Comparison of ENCODE assay signal across 8 cellular contexts in genomic region chr18:80033181-80034067, GRCh38. TPM values are rescaled to one million over a fixed set of nuclear protein-coding genes. Genes with fewer than 3 reads are reported as not detected.
DNase-seq lines count a peak whose midpoint lies in the region; ATAC-seq and TF ChIP-seq lines count a peak whose summit lies in the region.

No MANE protein-coding gene starts in this region.

- peaks cover 21% of the 10 kb centered on the region for H3K4me1 Mint-ChIP-seq in T-helper 2 cell treated with Interferon-gamma antibody and Interleukin-4, amounts not matched to agents 5 μg/mL and 100 μg/mL, for 36 hours (ENCODE audit: low read depth)

- no peak for TF ChIP-seq CTCF in lower leg skin (IDR thresholded peaks at IDR 0.05)

- in situ Hi-C loops in ACHN (cut with HindIII; ENCODE audit: low pct_ligation_motif_present, low pct_unique_long_range_greater_than_20kb, low sequenced_read_pairs) = no loop called here

- intact Hi-C loops in lower leg skin (cut with DNase I; ENCODE audit: low total_unique reads) = no loop called here

- WGBS in lower leg skin, 2 donors = 4 to 6% methylated on average over 56 of the region's 90 CpGs

- peak; percentile 60 for ATAC-seq in GM18907 (IDR thresholded peaks at IDR 0.05; ENCODE audit: unreplicated experiment)
- ATAC-seq in HG03460 (IDR thresholded peaks at IDR 0.05; ENCODE audit: unreplicated experiment) = peak; percentile 62

- DNase-seq in ACHN = peak; percentile 92
- peak; percentile 79 for DNase-seq in T-helper 2 cell treated with Interferon-gamma antibody and Interleukin-4, amounts not matched to agents 5 μg/mL and 100 μg/mL, for 36 hours (ENCODE audit: low spot score)
- peak; percentile 85 for DNase-seq in central memory CD4-positive, alpha-beta T cell
- peak; percentile 80 to 90 for DNase-seq in lower leg skin (ENCODE audit: low spot score in 2 of 2)
- DNase-seq in stimulated activated CD8-positive, alpha-beta memory T cell treated with anti-CD3 and anti-CD28 coated beads, Interleukin-15, amount 100 ng/mL, for 4 hours (ENCODE audit: low read depth in 2 of 2) = peak; percentile 76 to 80
- DNase-seq in NCI-H2029 (lab: John Stamatoyannopoulos, UW) = no peak

- H3K27me3 Mint-ChIP-seq in T-helper 2 cell treated with Interferon-gamma antibody and Interleukin-4, amounts not matched to agents 5 μg/mL and 100 μg/mL, for 36 hours (ENCODE audit: low read depth) = no peaks in the 10 kb centered on the region

- H3K36me3 Mint-ChIP-seq in T-helper 2 cell treated with Interferon-gamma antibody and Interleukin-4, amounts not matched to agents 5 μg/mL and 100 μg/mL, for 36 hours (ENCODE audit: low read depth) = peaks cover 4% of the 10 kb centered on the region

- peak overlapping the region; percentile 93 for H3K4me3 Mint-ChIP-seq in T-helper 2 cell treated with Interferon-gamma antibody and Interleukin-4, amounts not matched to agents 5 μg/mL and 100 μg/mL, for 36 hours

- H3K27ac Mint-ChIP-seq in T-helper 2 cell treated with Interferon-gamma antibody and Interleukin-4, amounts not matched to agents 5 μg/mL and 100 μg/mL, for 36 hours = peak overlapping the region; percentile 94

- peak overlapping the region; percentile 26 for H3K4me3 ChIP-seq in lower leg skin (ENCODE audit: low read depth, poor library complexity, severe bottlenecking)

- peaks cover 4% of the 10 kb centered on the region for H3K9me3 Mint-ChIP-seq in T-helper 2 cell treated with Interferon-gamma antibody and Interleukin-4, amounts not matched to agents 5 μg/mL and 100 μg/mL, for 36 hours

- TF ChIP-seq POLR2A in lower leg skin (IDR thresholded peaks at IDR 0.05) = no peak

RNA-seq across cellular contexts. Expression of gene RBFA, which starts 0.8 kb away (rescaled TPM):
- 10 to 100 TPM; 30.8 to 43.5 (median 38.1) TPM for total RNA-seq in lower leg skin

RNA-seq across cellular contexts. Expression of gene TXNL4A, which starts 45.1 kb away (rescaled TPM):
- 10 to 100 TPM; 12.6 to 49.9 (median 24.0) TPM for total RNA-seq in lower leg skin
